ENCODE assay signal across 21 cellular contexts in genomic region chr9:76725885-76726284, GRCh38. TPM values are rescaled to one million over a fixed set of nuclear protein-coding genes. Genes with fewer than 3 reads are reported as not detected.
"Had no signal": no experiment of that assay in that cellular context is flagged by ENCODE, and none has a peak within 500 bp of the region (broad histone marks: within the 10 kb centered on the region; RNA-seq: fewer than 3 reads in every experiment).

No MANE protein-coding gene starts in this region.

- H3K9me3 ChIP-seq: gastrocnemius medialis, heart right ventricle, left lung, spleen, thyroid gland had no signal

- H3K4me1 ChIP-seq: gastrocnemius medialis, heart right ventricle, left lung, spleen had no signal

- H3K4me3 ChIP-seq: coronary artery, gastrocnemius medialis, heart right ventricle, left lung, spleen, thyroid gland had no signal

- H3K27me3 ChIP-seq: gastrocnemius medialis, thyroid gland had no signal

- H3K36me3 ChIP-seq: gastrocnemius medialis, heart right ventricle, left lung, spleen, thyroid gland, WERI-Rb-1 had no signal

- ATAC-seq: activated naive CD8-positive, alpha-beta T cell treated with anti-CD3 and anti-CD28 coated beads, Interleukin-2, amount 50 U/mL, for 24 hours; gastrocnemius medialis; heart right ventricle; left lung had no signal

- H3K27ac ChIP-seq: coronary artery, gastrocnemius medialis, heart right ventricle, left lung, spleen, thyroid gland, WERI-Rb-1 had no signal

- DNase-seq: activated CD4-positive, alpha-beta T cell treated with anti-CD3 and anti-CD28 coated beads for 1 hour; activated CD8-positive, alpha-beta memory T cell treated with anti-CD3 and anti-CD28 coated beads for 24 hours; activated CD8-positive, alpha-beta memory T cell treated with anti-CD3 and anti-CD28 coated beads, Interleukin-2, amount 50 U/mL, for 48 hours; activated effector memory CD4-positive, alpha-beta T cell treated with Interleukin-2 at 50 U/mL for 16 hours; activated naive CD4-positive, alpha-beta T cell treated with anti-CD3 and anti-CD28 coated beads, Interleukin-2, amount 10 ng/mL, durations not matched to agents 7 days and 5 days; activated naive CD8-positive, alpha-beta T cell treated with anti-CD3 and anti-CD28 coated beads, Interleukin-2, amount 50 U/mL, for 24 hours; activated T-cell treated with anti-CD3 and anti-CD28 coated beads, Interleukin-2, amount 50 U/mL, for 48 hours; gastrocnemius medialis; heart right ventricle; left lung; nucleus accumbens; posterior cingulate gyrus; spleen; stimulated activated naive CD4-positive, alpha-beta T cell treated with Interleukin-2 at 50 U/mL for 16 hours; thyroid gland; WERI-Rb-1 had no signal

RNA-seq across cellular contexts. Expression of gene PCA3, which starts 38.4 kb away (rescaled TPM):
- total RNA-seq: epithelial cell of proximal tubule, gastrocnemius medialis, heart right ventricle, kidney epithelial cell, mesothelial cell of epicardium, thyroid gland, ureter had no signal
